ENCODE assay signal across 8 cellular contexts in genomic region chr10:8052970-8053445, GRCh38. TPM values are rescaled to one million over a fixed set of nuclear protein-coding genes. Genes with fewer than 3 reads are reported as not detected.
A peak's percentile ranks its signal among the peaks of the same experiment; 100 is the strongest.
DNase-seq lines count a peak whose midpoint lies in the region; ATAC-seq and TF ChIP-seq lines count a peak whose summit lies in the region.

No MANE protein-coding gene starts in this region.

- H3K4me1 Mint-ChIP-seq in HFFc6 (ENCODE audit: low read depth) = peaks cover 26% of the 10 kb centered on the region
- peaks cover 39% of the 10 kb centered on the region for H3K4me1 Mint-ChIP-seq in brain
- peaks cover 18 to 70% (median 45%) of the 10 kb centered on the region in 4 donors for H3K4me1 Mint-ChIP-seq in naive thymus-derived CD8-positive, alpha-beta T cell

- H3K27me3 Mint-ChIP-seq in HFFc6 (ENCODE audit: insufficient read depth) (peaks cover 47% of the 10 kb centered on the region), brain (peaks cover 99% of the 10 kb centered on the region)
- peaks cover 10 to 32% (median 25%) of the 10 kb centered on the region in 5 donors for H3K27me3 Mint-ChIP-seq in naive thymus-derived CD8-positive, alpha-beta T cell

- no peak overlapping the region for H3K27ac Mint-ChIP-seq in HFFc6
- peak overlapping the region in 1 of 5 experiments; percentile 96 for H3K27ac Mint-ChIP-seq in brain
- peak overlapping the region in 5 of 10 donors; percentile 5 to 98 (median 45) for H3K27ac Mint-ChIP-seq in naive thymus-derived CD8-positive, alpha-beta T cell

- H3K4me3 ChIP-seq in AG10803 (ENCODE audit: low read length) = peak overlapping the region; percentile 27; the same call in 1 of the 2 replicates

- no peak for ATAC-seq in naive thymus-derived CD8-positive, alpha-beta T cell
- ATAC-seq in HG03520 (IDR thresholded peaks at IDR 0.05; ENCODE audit: unreplicated experiment) = no peak

- H3K4me3 Mint-ChIP-seq in HFFc6 (peak overlapping the region; percentile 57), brain (peak overlapping the region; percentile 53 to 87 (median 76))
- peak overlapping the region; percentile 31 to 99 (median 94) for H3K4me3 Mint-ChIP-seq in naive thymus-derived CD8-positive, alpha-beta T cell

- POLR2A ChIA-PET in naive thymus-derived CD8-positive, alpha-beta T cell (lab: Charles Lee) = interaction anchor here (0.6 to 1.7 kb wide), 5 partner anchors 10 to 392 kb away, joined by 3 to 6 read pairs (median 3); no protein-coding TSS in a partner anchor

- DNase-seq in AG10803 (ENCODE audit: low read depth) (no peak), HFFc6 (no peak), NOMO-1 treated with dmso at 0.1 percent for 144 hours (lab: John Stamatoyannopoulos, UW; ENCODE audit: unreplicated experiment) (no peak), foreskin melanocyte (no peak), GF-D8 (lab: John Stamatoyannopoulos, UW) (no peak)
- DNase-seq in naive thymus-derived CD8-positive, alpha-beta T cell = no peak

- TF ChIP-seq CTCF in AG10803 (conservative IDR thresholded peaks at IDR 0.05; ENCODE audit: low read length) (no peak), HFFc6 (IDR thresholded peaks at IDR 0.05) (no peak; the same call in 1 of the 2 replicates), brain (conservative IDR thresholded peaks at IDR 0.05) (peak; percentile 69 to 88)

- H3K36me3 Mint-ChIP-seq in HFFc6 (ENCODE audit: low read depth) = 0 out of 2 replicates have a peak, but pooled peaks cover 4% of the 10 kb centered on the region
- H3K36me3 Mint-ChIP-seq in brain = no peaks in the 10 kb centered on the region
- peaks cover 0 to 9% (median 0%) of the 10 kb centered on the region in 3 donors for H3K36me3 Mint-ChIP-seq in naive thymus-derived CD8-positive, alpha-beta T cell

- no peaks in the 10 kb centered on the region; the same call in 1 of the 2 replicates for H3K9me3 Mint-ChIP-seq in HFFc6
- no peaks in the 10 kb centered on the region for H3K9me3 Mint-ChIP-seq in brain
- H3K9me3 Mint-ChIP-seq in naive thymus-derived CD8-positive, alpha-beta T cell = peaks cover 0 to 4% (median 0%) of the 10 kb centered on the region in 9 donors

RNA-seq across cellular contexts. Expression of gene GATA3, which starts 1.5 kb away (rescaled TPM):
- total RNA-seq in HFFc6 (2021; fragmentation: NEBNext Ultra II Directional; extraction: Animal tissue kit (Norgen Biotek cat#: 25700)) = under 1 TPM in 4 of 6 experiments, not detected in 2; 0.07 to 0.43 (median 0.16) TPM
- polyA plus RNA-seq in brain (ENCODE audit: insufficient read depth, low read depth, low replicate concordance) = not detected
- 10 to 100 TPM; 23.5 to 23.9 TPM for total RNA-seq in naive thymus-derived CD8-positive, alpha-beta T cell
- polyA plus RNA-seq in naive thymus-derived CD8-positive, alpha-beta T cell = 10 to 100 TPM; 20.5 to 27.7 (median 23.9) TPM

Comparison
In these comparisons a context has a peak if more than half of its experiments do, and no peak if none do; other contexts are left out.
1. CTCF ChIP-seq: peak in brain (2 of 2); none in AG10803 (single experiment) and HFFc6 (single experiment).
2. RNA of gene GATA3, which starts 1.5 kb away (total RNA-seq): 23.5 to 23.9 TPM in naive thymus-derived CD8-positive, alpha-beta T cell; 0.07 to 0.43 TPM in HFFc6; every median in the first group is over 10 times any median in the second.
3. Peak in every context shown above with its lines, with median percentiles within 50 percentile points of each other: H3K4me3 Mint-ChIP-seq.